In the genomic region with DNA sequence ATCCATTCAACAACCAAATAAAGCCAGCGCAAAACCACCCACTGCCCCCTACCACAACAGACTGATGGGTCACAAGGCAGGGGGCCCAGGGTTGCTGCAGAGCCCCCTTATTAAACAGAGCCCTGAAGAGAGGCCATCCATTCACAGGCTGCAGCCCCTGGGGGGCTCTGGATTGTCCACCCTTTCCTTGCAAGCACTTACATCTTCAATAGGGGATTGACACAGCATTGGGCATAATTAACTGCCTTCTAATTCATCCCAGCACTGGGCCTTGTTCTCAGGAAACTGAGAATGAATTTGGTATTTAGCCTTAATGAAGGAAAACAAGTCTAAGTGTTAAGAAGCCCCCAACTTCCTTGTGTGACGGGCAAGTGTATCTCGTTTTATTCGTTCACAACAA, we compare ENCODE assay signal across 30 cellular contexts.
"Had no signal": no experiment of that assay in that cellular context is flagged by ENCODE, and none has a peak within 500 bp of the region (broad histone marks: within the 10 kb centered on the region; RNA-seq: fewer than 3 reads in every experiment).

No MANE protein-coding gene starts in this region.

- H3K9me3 ChIP-seq: SJCRH30 had no signal

- H3K9me3 Mint-ChIP-seq: activated CD4-positive, alpha-beta T cell treated with anti-CD3 and anti-CD28 coated beads, Interleukin-2, amount 10 ng/mL, durations not matched to agents 7 days and 5 days; activated naive CD4-positive, alpha-beta T cell treated with anti-CD3 and anti-CD28 coated beads, Interleukin-2, amount 50 U/mL, for 24 hours; activated naive CD8-positive, alpha-beta T cell treated with anti-CD3 and anti-CD28 coated beads, Interleukin-2, amount 10 ng/mL, durations not matched to agents 7 days and 5 days; activated T-cell treated with anti-CD3 and anti-CD28 coated beads, Interleukin-2, amount 50 U/mL, for 24 hours; activated T-helper 2 cell treated with anti-CD3 and anti-CD28 coated beads, Interferon-gamma antibody, Interleukin-2, Interleukin-4, amounts not matched to agents 10 μg/mL and 5 μg/mL and 100 μg/mL, durations not matched to agents 14 hours and 24 hours and 36 hours had no signal

- H3K27ac ChIP-seq: ascending aorta, breast epithelium, SJCRH30, SK-N-MC, WERI-Rb-1 had no signal

- H3K4me1 Mint-ChIP-seq: activated CD4-positive, alpha-beta T cell treated with anti-CD3 and anti-CD28 coated beads for 36 hours; activated CD4-positive, alpha-beta T cell treated with anti-CD3 and anti-CD28 coated beads, Interleukin-2, amount 10 ng/mL, durations not matched to agents 7 days and 5 days; activated naive CD4-positive, alpha-beta T cell treated with anti-CD3 and anti-CD28 coated beads, Interleukin-2, amount 50 U/mL, for 24 hours; activated naive CD8-positive, alpha-beta T cell treated with anti-CD3 and anti-CD28 coated beads, Interleukin-2, amount 10 ng/mL, durations not matched to agents 7 days and 5 days had no signal

- H3K27me3 Mint-ChIP-seq: activated CD4-positive, alpha-beta T cell treated with anti-CD3 and anti-CD28 coated beads for 36 hours; activated naive CD8-positive, alpha-beta T cell treated with anti-CD3 and anti-CD28 coated beads, Interleukin-2, amount 10 ng/mL, durations not matched to agents 7 days and 5 days had no signal

- H3K36me3 ChIP-seq: ascending aorta, breast epithelium, SJCRH30, WERI-Rb-1 had no signal

- H3K4me3 ChIP-seq: ascending aorta, breast epithelium, SJCRH30, SK-N-MC had no signal

- H3K27me3 ChIP-seq: ascending aorta, breast epithelium had no signal

- H3K36me3 Mint-ChIP-seq: activated naive CD4-positive, alpha-beta T cell treated with anti-CD3 and anti-CD28 coated beads, Interleukin-2, amount 50 U/mL, for 24 hours; activated naive CD8-positive, alpha-beta T cell treated with anti-CD3 and anti-CD28 coated beads, Interleukin-2, amount 10 ng/mL, durations not matched to agents 7 days and 5 days had no signal

- H3K27ac Mint-ChIP-seq: activated CD4-positive, alpha-beta T cell treated with anti-CD3 and anti-CD28 coated beads for 36 hours; activated CD4-positive, alpha-beta T cell treated with anti-CD3 and anti-CD28 coated beads, Interleukin-2, amount 10 ng/mL, durations not matched to agents 7 days and 5 days; activated CD8-positive, alpha-beta T cell treated with anti-CD3 and anti-CD28 coated beads, Interleukin-2, amount 10 ng/mL, durations not matched to agents 7 days and 5 days; activated naive CD4-positive, alpha-beta T cell treated with anti-CD3 and anti-CD28 coated beads, Interleukin-2, amount 50 U/mL, for 24 hours; activated naive CD8-positive, alpha-beta T cell treated with anti-CD3 and anti-CD28 coated beads, Interleukin-2, amount 10 ng/mL, durations not matched to agents 7 days and 5 days; activated T-cell treated with anti-CD3 and anti-CD28 coated beads, Interleukin-2, amount 50 U/mL, for 24 hours; activated T-helper 2 cell treated with anti-CD3 and anti-CD28 coated beads, Interferon-gamma antibody, Interleukin-2, Interleukin-4, amounts not matched to agents 10 μg/mL and 5 μg/mL and 100 μg/mL, durations not matched to agents 14 hours and 24 hours and 36 hours had no signal

- DNase-seq: activated CD4-positive, alpha-beta T cell treated with anti-CD3 and anti-CD28 coated beads for 36 hours; activated CD4-positive, alpha-beta T cell treated with anti-CD3 and anti-CD28 coated beads, Interleukin-2, amount 10 ng/mL, durations not matched to agents 7 days and 5 days; activated CD4-positive, alpha-beta T cell treated with anti-CD3 and anti-CD28 coated beads, Interleukin-2, amount 50 U/mL, for 48 hours; activated CD8-positive, alpha-beta T cell treated with anti-CD3 and anti-CD28 coated beads, Interleukin-2, amount 10 ng/mL, durations not matched to agents 7 days and 5 days; activated gamma-delta T cell; activated naive CD4-positive, alpha-beta T cell treated with Interleukin-2 at 50 U/mL for 16 hours; activated naive CD8-positive, alpha-beta T cell treated with anti-CD3 and anti-CD28 coated beads, Interleukin-2, amount 10 ng/mL, durations not matched to agents 7 days and 5 days; activated T-cell treated with anti-CD3 and anti-CD28 coated beads, Interleukin-2, amount 50 U/mL, for 24 hours; amygdala; Karpas-422; NCI-H1105; NCI-H1417 treated with DMSO at 0.1 percent for 48 hours; NCI-H1694; NCI-H1930; NCI-H2081 treated with DMSO at 0.1 percent for 48 hours; NCI-H226; NCI-H446 treated with DMSO at 0.1 percent for 48 hours; NCI-H524; NCI-H69; NCI-H82; SHP77; SJCRH30; T1000; WERI-Rb-1 had no signal

- ATAC-seq: activated CD4-positive, alpha-beta T cell treated with anti-CD3 and anti-CD28 coated beads for 36 hours; activated CD8-positive, alpha-beta T cell treated with anti-CD3 and anti-CD28 coated beads, Interleukin-2, amount 10 ng/mL, durations not matched to agents 7 days and 5 days; Panc1 had no signal

- H3K4me3 Mint-ChIP-seq: activated CD4-positive, alpha-beta T cell treated with anti-CD3 and anti-CD28 coated beads for 36 hours; activated CD4-positive, alpha-beta T cell treated with anti-CD3 and anti-CD28 coated beads, Interleukin-2, amount 10 ng/mL, durations not matched to agents 7 days and 5 days; activated CD8-positive, alpha-beta T cell treated with anti-CD3 and anti-CD28 coated beads, Interleukin-2, amount 10 ng/mL, durations not matched to agents 7 days and 5 days; activated naive CD4-positive, alpha-beta T cell treated with anti-CD3 and anti-CD28 coated beads, Interleukin-2, amount 50 U/mL, for 24 hours; activated naive CD8-positive, alpha-beta T cell treated with anti-CD3 and anti-CD28 coated beads, Interleukin-2, amount 10 ng/mL, durations not matched to agents 7 days and 5 days; activated T-cell treated with anti-CD3 and anti-CD28 coated beads, Interleukin-2, amount 50 U/mL, for 24 hours had no signal

- H3K4me1 ChIP-seq: ascending aorta, breast epithelium, SJCRH30 had no signal
